20 cellular contexts compared by ENCODE assay signal in genomic region chr3:171427771-171428320, GRCh38.
"Had no signal": no experiment of that assay in that cellular context is flagged by ENCODE, and none has a peak within 500 bp of the region (broad histone marks: within the 10 kb centered on the region; RNA-seq: fewer than 3 reads in every experiment).

No MANE protein-coding gene starts in this region.

- H3K4me1 ChIP-seq: colonic mucosa, gastroesophageal sphincter, thyroid gland had no signal

- H3K9me3 Mint-ChIP-seq: activated T-cell treated with anti-CD3 and anti-CD28 coated beads, Interleukin-2, amount 50 U/mL, for 4 hours; central memory CD8-positive, alpha-beta T cell had no signal

- H3K36me3 ChIP-seq: brain microvascular endothelial cell, colonic mucosa, gastroesophageal sphincter, heart left ventricle, spleen, thyroid gland had no signal

- H3K9me3 ChIP-seq: colonic mucosa, gastroesophageal sphincter, spleen, thyroid gland had no signal

- H3K4me3 Mint-ChIP-seq: activated T-cell treated with anti-CD3 and anti-CD28 coated beads, Interleukin-2, amount 50 U/mL, for 4 hours; central memory CD8-positive, alpha-beta T cell had no signal

- DNase-seq: activated CD4-positive, alpha-beta T cell treated with anti-CD3 and anti-CD28 coated beads, Interleukin-2, amount 50 U/mL, for 1 hour; activated CD4-positive, CD25-positive, alpha-beta regulatory T cell treated with anti-CD3 and anti-CD28 coated beads, Interleukin-2, amount 50 U/mL, for 72 hours; activated CD8-positive, alpha-beta memory T cell treated with anti-CD3 and anti-CD28 coated beads, Interleukin-2, amount 50 U/mL, for 4 hours; activated effector memory CD4-positive, alpha-beta T cell treated with Interleukin-2 at 50 U/mL for 16 hours; activated naive CD4-positive, alpha-beta T cell treated with anti-CD3 and anti-CD28 coated beads, Interleukin-2, amount 50 U/mL, for 16 hours; activated T-cell treated with anti-CD3 and anti-CD28 coated beads, Interleukin-2, amount 50 U/mL, for 4 hours; aorta; brain microvascular endothelial cell; colonic mucosa; heart left ventricle; retina; spleen; stimulated activated naive CD4-positive, alpha-beta T cell; T1000; thyroid gland had no signal

- H3K27me3 Mint-ChIP-seq: central memory CD8-positive, alpha-beta T cell had no signal

- H3K27me3 ChIP-seq: brain microvascular endothelial cell, colonic mucosa, gastroesophageal sphincter, heart left ventricle, spleen, thyroid gland had no signal

- ATAC-seq: activated T-cell treated with anti-CD3 and anti-CD28 coated beads, Interleukin-2, amount 50 U/mL, for 4 hours; esophagus mucosa; gastroesophageal sphincter; left lobe of liver had no signal

- H3K4me3 ChIP-seq: colonic mucosa, gastroesophageal sphincter, heart left ventricle, lung, spleen, thyroid gland had no signal

- H3K27ac ChIP-seq: brain microvascular endothelial cell, colonic mucosa, gastroesophageal sphincter, heart left ventricle, spleen, thyroid gland had no signal
